ENCODE assay signal across 18 cellular contexts in the genomic region with DNA sequence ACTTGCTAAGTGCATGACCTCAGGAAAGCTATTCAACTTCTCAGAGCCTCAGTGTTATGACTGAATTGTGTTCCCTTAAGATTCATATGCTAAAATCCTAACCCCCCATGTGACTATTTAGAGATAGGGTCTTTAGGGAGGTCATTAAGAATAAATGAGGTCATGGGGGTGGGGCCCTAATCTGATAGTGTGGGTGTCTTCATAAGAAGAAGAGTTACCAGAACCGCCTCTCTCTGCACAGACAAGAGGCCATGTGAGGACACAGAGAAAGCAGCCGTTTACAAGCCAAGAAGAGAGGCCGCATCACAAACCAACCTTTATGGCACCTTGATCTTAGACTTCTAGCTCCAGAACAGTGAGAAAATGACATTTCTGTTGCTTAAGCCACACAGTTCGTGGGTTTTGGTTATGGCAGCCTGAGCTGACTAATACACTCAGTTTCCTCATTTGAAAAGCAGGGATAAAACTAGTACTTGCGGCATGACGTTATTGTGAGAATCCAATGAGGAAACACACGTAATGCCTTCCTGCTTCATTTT. TPM values are rescaled to one million over a fixed set of nuclear protein-coding genes. Genes with fewer than 3 reads are reported as not detected.
DNase-seq lines count a peak whose midpoint lies in the region; ATAC-seq and TF ChIP-seq lines count a peak whose summit lies in the region.
"Had no signal": no experiment of that assay in that cellular context is flagged by ENCODE, and none has a peak within 500 bp of the region (broad histone marks: within the 10 kb centered on the region; RNA-seq: fewer than 3 reads in every experiment).

No MANE protein-coding gene starts in this region.

- no peak for DNase-seq in activated CD4-positive, alpha-beta T cell treated with anti-CD3 and anti-CD28 coated beads for 36 hours
- DNase-seq in activated CD4-positive, alpha-beta T cell treated with anti-CD3 and anti-CD28 coated beads for 48 hours: no peak
- peak; percentile 9 for DNase-seq in OCI-M1 (lab: John Stamatoyannopoulos, UW)
- peak; percentile 85 to 87 for DNase-seq in erythroblast (lab: John Stamatoyannopoulos, UW)
- no peak for DNase-seq in substantia nigra (lab: John Stamatoyannopoulos, UW)
- no peak for DNase-seq in amygdala (lab: John Stamatoyannopoulos, UW)
- no peak for DNase-seq in PC-3
- no peak for DNase-seq in kidney glomerular epithelial cell (lab: John Stamatoyannopoulos, UW)
- DNase-seq: 8988T; activated T-cell treated with anti-CD3 and anti-CD28 coated beads, Interleukin-2, amount 50 U/mL, for 4 hours; DMS79 treated with DMSO at 0.1 percent for 48 hours; gastrocnemius medialis; NCI-H1436; NCI-H226; small intestine had no signal

- no peak overlapping the region for H2AFZ ChIP-seq in PC-3 (ENCODE audit: low read length)

- peak overlapping the region; percentile 95 for H3K27ac ChIP-seq in substantia nigra (ENCODE audit: low read depth, low read length, poor library complexity, severe bottlenecking)
- no peak overlapping the region for H3K27ac ChIP-seq in PC-3 (ENCODE audit: low read length)
- H3K27ac ChIP-seq: C4-2B, gastrocnemius medialis had no signal

- POLR2A ChIA-PET in activated CD4-positive, alpha-beta T cell treated with anti-CD3 and anti-CD28 coated beads for 36 hours (lab: Charles Lee): interaction anchor here (0.8 kb wide), 1 partner anchor 110 kb away, joined by 3 read pairs; no protein-coding TSS in a partner anchor
- POLR2A ChIA-PET in PC-3 (lab: Charles Lee; ENCODE audit: unreplicated experiment): interaction anchor here (0.6 kb wide), 1 partner anchor 115 kb away, joined by 3 read pairs; no protein-coding TSS in a partner anchor

- H3K9me3 Mint-ChIP-seq in activated CD4-positive, alpha-beta T cell treated with anti-CD3 and anti-CD28 coated beads for 36 hours (ENCODE audit: low read depth): no peaks in the 10 kb centered on the region
- H3K9me3 Mint-ChIP-seq: activated T-cell treated with anti-CD3 and anti-CD28 coated beads, Interleukin-2, amount 50 U/mL, for 4 hours; central memory CD8-positive, alpha-beta T cell had no signal

- H3K4me1 ChIP-seq in PC-3 (ENCODE audit: insufficient read depth, low read length): peaks cover 8% of the 10 kb centered on the region

- no peaks in the 10 kb centered on the region for H3K36me3 ChIP-seq in PC-3 (ENCODE audit: low read depth, low read length)
- H3K36me3 ChIP-seq: gastrocnemius medialis had no signal

- no peak for TF ChIP-seq CTCF in PC-3 (conservative IDR thresholded peaks at IDR 0.05; ENCODE audit: low read depth, low read length)

- no peaks in the 10 kb centered on the region for H4K20me1 ChIP-seq in PC-3 (ENCODE audit: low read length)

- H3K9ac ChIP-seq in PC-3 (ENCODE audit: low read length): no peak overlapping the region

- no peak overlapping the region for H3K4me3 ChIP-seq in PC-3 (ENCODE audit: low read length)
- H3K4me3 ChIP-seq: gastrocnemius medialis had no signal

- no peaks in the 10 kb centered on the region for H3K27me3 Mint-ChIP-seq in activated CD4-positive, alpha-beta T cell treated with anti-CD3 and anti-CD28 coated beads for 36 hours
- H3K27me3 Mint-ChIP-seq: central memory CD8-positive, alpha-beta T cell had no signal

- CTCF ChIA-PET in activated CD4-positive, alpha-beta T cell treated with anti-CD3 and anti-CD28 coated beads for 36 hours (lab: Charles Lee): interaction anchor here (1.0 to 2.3 kb wide), 4 partner anchors 9 to 124 kb away, joined by 3 to 9 read pairs (median 5); no protein-coding TSS in a partner anchor
- CTCF ChIA-PET in PC-3 (lab: Charles Lee): no interaction called here

- intact Hi-C loops in activated CD4-positive, alpha-beta T cell treated with anti-CD3 and anti-CD28 coated beads for 36 hours (cut with DNase I, micrococcal nuclease): no loop called here
- intact Hi-C loops in PC-3 (cut with micrococcal nuclease): no loop called here

- peak; percentile 16 for ATAC-seq in activated CD4-positive, alpha-beta T cell treated with anti-CD3 and anti-CD28 coated beads for 36 hours
- ATAC-seq in PC-3: no peak
- ATAC-seq: activated T-cell treated with anti-CD3 and anti-CD28 coated beads, Interleukin-2, amount 50 U/mL, for 4 hours; gastrocnemius medialis had no signal

- no peak overlapping the region for H3K4me2 ChIP-seq in PC-3 (ENCODE audit: low read length)

- no peaks in the 10 kb centered on the region for H3K27me3 ChIP-seq in PC-3 (ENCODE audit: low read length)
- H3K27me3 ChIP-seq: gastrocnemius medialis had no signal

- TF ChIP-seq POLR2A in erythroblast (IDR thresholded peaks at IDR 0.05; ENCODE audit: low read length): peak; percentile 56

- H3K9me3 ChIP-seq in PC-3 (ENCODE audit: low read length): no peaks in the 10 kb centered on the region
- H3K9me3 ChIP-seq: gastrocnemius medialis had no signal

- H3K27ac Mint-ChIP-seq in activated CD4-positive, alpha-beta T cell treated with anti-CD3 and anti-CD28 coated beads for 36 hours: no peak overlapping the region

- BruUV-seq in PC-3 (replicated peaks; lab: Mats Ljungman, UMichigan): no TSS peak

- no peaks in the 10 kb centered on the region for H3K36me3 Mint-ChIP-seq in activated CD4-positive, alpha-beta T cell treated with anti-CD3 and anti-CD28 coated beads for 36 hours (ENCODE audit: low read depth)

- no peaks in the 10 kb centered on the region for H3F3A ChIP-seq in PC-3 (ENCODE audit: low read length, unreplicated experiment)

- H3K79me2 ChIP-seq in PC-3 (ENCODE audit: low read length): no peaks in the 10 kb centered on the region

- H3K4me3 Mint-ChIP-seq in activated CD4-positive, alpha-beta T cell treated with anti-CD3 and anti-CD28 coated beads for 36 hours: no peak overlapping the region
- H3K4me3 Mint-ChIP-seq: activated T-cell treated with anti-CD3 and anti-CD28 coated beads, Interleukin-2, amount 50 U/mL, for 4 hours; central memory CD8-positive, alpha-beta T cell had no signal

- no peaks in the 10 kb centered on the region for H3K9me2 ChIP-seq in PC-3 (replicated peaks; ENCODE audit: low read length)

- H3K4me1 Mint-ChIP-seq in activated CD4-positive, alpha-beta T cell treated with anti-CD3 and anti-CD28 coated beads for 36 hours: peaks cover 5% of the 10 kb centered on the region
- H3K4me1 Mint-ChIP-seq: central memory CD8-positive, alpha-beta T cell had no signal

RNA-seq across cellular contexts. Expression of a gene that starts 9.9 kb away (rescaled TPM):
- total RNA-seq in activated CD4-positive, alpha-beta T cell treated with anti-CD3 and anti-CD28 coated beads for 36 hours: 1 to 10 TPM; 1.7 to 2.2 TPM
- 0.12 TPM in 1 of 2 replicates, not detected in the other for total RNA-seq in PC-3 (2014; rRNA removed)
- total RNA-seq: lower leg skin had no signal

RNA-seq across cellular contexts. Expression of a gene that starts 18.2 kb away (rescaled TPM):
- total RNA-seq in activated CD4-positive, alpha-beta T cell treated with anti-CD3 and anti-CD28 coated beads for 36 hours: 10 to 100 TPM; 28.3 to 45.6 TPM
- 221 and 260 TPM in 2 replicates for total RNA-seq in PC-3 (2014; rRNA removed)

Comparison
In these comparisons a context has a peak if more than half of its experiments do, and no peak if none do; other contexts are left out.
1. DNase-seq: peak in OCI-M1 (single experiment) and erythroblast (2 of 2); none in activated CD4-positive, alpha-beta T cell treated with anti-CD3 and anti-CD28 coated beads for 36 hours (single experiment), activated CD4-positive, alpha-beta T cell treated with anti-CD3 and anti-CD28 coated beads for 48 hours (single experiment), substantia nigra (0 of 49), amygdala (0 of 56), PC-3 (single experiment) and kidney glomerular epithelial cell (single experiment).